19 cellular contexts compared by ENCODE assay signal in genomic region chr5:95565280-95565920, GRCh38.
A peak's percentile ranks its signal among the peaks of the same experiment; 100 is the strongest.
DNase-seq lines count a peak whose midpoint lies in the region; ATAC-seq and TF ChIP-seq lines count a peak whose summit lies in the region.
"Had no signal": no experiment of that assay in that cellular context is flagged by ENCODE, and none has a peak within 500 bp of the region (broad histone marks: within the 10 kb centered on the region; RNA-seq: fewer than 3 reads in every experiment).

No MANE protein-coding gene starts in this region.

- H3K27me3 ChIP-seq in HAP-1 (ENCODE audit: low read depth) = no peaks in the 10 kb centered on the region
- H3K27me3 ChIP-seq: adrenal gland, hepatocyte had no signal

- peaks cover 21% of the 10 kb centered on the region for H3K36me3 ChIP-seq in HAP-1 (replicated peaks)
- H3K36me3 ChIP-seq: adrenal gland had no signal

- no peak for ATAC-seq in GM21528 (IDR thresholded peaks at IDR 0.05; ENCODE audit: low FRiP score, unreplicated experiment)
- ATAC-seq: activated T-cell treated with anti-CD3 and anti-CD28 coated beads, Interleukin-2, amount 50 U/mL, for 4 hours; natural killer cell treated with Interleukin-12 subunit alpha and Interleukin-12 subunit beta and Interleukin-15 and Interleukin-18, amount 100 ng/mL, for 72 hours; T-helper 17 cell had no signal

- H3K4me1 ChIP-seq in HAP-1 = no peaks in the 10 kb centered on the region
- H3K4me1 ChIP-seq: adrenal gland had no signal

- no peak overlapping the region for H3K4me3 ChIP-seq in astrocyte of the spinal cord (ENCODE audit: low read depth, low read length)
- H3K4me3 ChIP-seq in foreskin fibroblast (ENCODE audit: low read depth in 1 of 2, low read length in 2 of 2) = no peak overlapping the region
- no peak overlapping the region for H3K4me3 ChIP-seq in HAP-1
- H3K4me3 ChIP-seq: adrenal gland, hepatocyte had no signal

- no peaks in the 10 kb centered on the region for H3K9me3 ChIP-seq in HAP-1
- H3K9me3 ChIP-seq: adrenal gland, SK-N-SH had no signal

- TF ChIP-seq CTCF in astrocyte of the spinal cord (IDR thresholded peaks at IDR 0.05; ENCODE audit: low read depth, low read length) = no peak
- TF ChIP-seq CTCF in foreskin fibroblast (IDR thresholded peaks at IDR 0.05; ENCODE audit: low read depth, low read length) = no peak

- in situ Hi-C loops in astrocyte of the spinal cord (cut with HindIII; ENCODE audit: low sequenced_read_pairs) (no loop called here), HAP-1 (cut with MboI; ENCODE audit: low sequenced_read_pairs) (no loop called here)

- DNase-seq in HCEC 1CT = peak; percentile 63
- peak; percentile 30 for DNase-seq in astrocyte of the spinal cord (ENCODE audit: low read depth, low spot score)
- DNase-seq in foreskin fibroblast = peak; percentile 23 to 53
- DNase-seq in SHP77 (lab: John Stamatoyannopoulos, UW) = no peak
- DNase-seq in activated CD4-positive, alpha-beta T cell treated with anti-CD3 and anti-CD28 coated beads, Interleukin-2, amount 50 U/mL, for 48 hours = no peak
- DNase-seq in HAP-1 (ENCODE audit: low spot score in 2 of 2) = no peak
- DNase-seq: activated CD4-positive, alpha-beta T cell treated with anti-CD3 and anti-CD28 coated beads for 4 hours; activated naive CD4-positive, alpha-beta T cell; activated T-cell treated with anti-CD3 and anti-CD28 coated beads, Interleukin-2, amount 50 U/mL, for 4 hours; adrenal gland; NCI-H1092; NCI-H187; NCI-H526 treated with DMSO at 0.1 percent for 48 hours; SK-N-SH; stimulated activated CD8-positive, alpha-beta memory T cell treated with anti-CD3 and anti-CD28 coated beads, Interleukin-4, amount 100 ng/mL, for 48 hours; T-helper 17 cell had no signal

Comparison
In these comparisons a context has a peak if more than half of its experiments do, and no peak if none do; other contexts are left out.
1. DNase-seq: peak in HCEC 1CT (single experiment), astrocyte of the spinal cord (single experiment) and foreskin fibroblast (2 of 2); none in SHP77 (0 of 2), activated CD4-positive, alpha-beta T cell treated with anti-CD3 and anti-CD28 coated beads, Interleukin-2, amount 50 U/mL, for 48 hours (0 of 2) and HAP-1 (0 of 2).